Comparison of ENCODE assay signal across 1 cellular context in the genomic region with DNA sequence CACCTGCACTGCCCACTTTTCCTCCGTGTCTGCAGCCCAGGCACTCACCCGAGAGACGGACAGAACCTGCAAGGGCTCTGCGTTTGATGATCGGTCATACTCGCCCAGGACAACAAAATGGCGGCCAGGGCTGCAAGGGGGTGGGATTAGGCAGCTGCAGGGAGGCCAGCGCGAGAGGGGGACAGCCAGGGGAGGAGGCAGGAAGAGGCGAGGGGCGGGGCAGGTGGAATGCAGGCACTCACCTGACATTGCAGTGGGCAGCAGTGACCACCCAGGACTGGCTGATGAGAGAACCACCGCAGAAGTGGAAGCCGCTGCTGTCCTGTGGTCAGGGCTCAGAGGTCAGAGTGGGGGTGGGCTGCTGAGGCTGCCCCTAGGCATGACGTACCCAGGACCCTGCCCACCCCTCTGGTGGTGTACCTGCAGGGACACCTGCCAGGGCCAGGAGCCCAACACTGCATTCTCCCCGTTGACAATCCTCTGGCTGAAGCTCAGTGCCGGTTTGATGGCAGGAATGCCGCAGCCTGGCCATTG.
A peak's percentile ranks its signal among the peaks of the same experiment; 100 is the strongest.
TF ChIP-seq lines count a peak whose summit lies in the region.

No MANE protein-coding gene starts in this region.

TF ChIP-seq in K562, 482 proteins besides CTCF, POLR2A, EP300 and RAD21:
- TF ChIP-seq RBFOX2 (IDR thresholded peaks at IDR 0.05; ENCODE audit: low read depth, low read length) (0 out of 2 replicates have a peak, but pooled peaks have one; percentile 38), CREB1 (IDR thresholded peaks at IDR 0.05) (no peak), CREB1 (CRISPR knock-in tag; IDR thresholded peaks at IDR 0.05) (no peak), HNRNPH1 (optimal IDR thresholded peaks at IDR 0.05; ENCODE audit: low read depth, low read length) (no peak), FOXP1 (CRISPR knock-in tag; IDR thresholded peaks at IDR 0.05) (0 out of 2 replicates have a peak, but pooled peaks have one; percentile 0), POLR2G (IDR thresholded peaks at IDR 0.05; ENCODE audit: low read depth, low read length) (peak; percentile 68)
TF ChIP-seq in K562: peak in this region for 3.
